ENCODE assay signal across 18 cellular contexts in the genomic region with DNA sequence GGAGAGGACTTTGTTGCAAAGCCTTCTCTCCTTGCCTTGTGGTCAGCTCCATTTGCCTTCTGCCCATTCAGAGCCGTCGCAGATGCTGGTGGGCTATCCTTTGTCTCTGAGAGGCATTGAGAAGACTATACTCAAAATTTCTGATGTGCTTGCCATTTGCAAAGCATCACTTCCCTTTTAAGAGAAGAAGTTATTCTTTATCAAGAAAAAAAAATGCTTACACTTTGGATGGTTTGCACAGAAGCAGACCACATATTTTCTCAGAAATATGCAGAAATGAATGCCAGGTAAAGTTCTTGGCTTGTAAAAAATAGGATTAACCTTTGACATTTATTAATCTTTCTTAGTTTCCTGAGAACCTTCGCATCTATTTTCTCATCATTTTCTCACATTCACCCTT.
"Had no signal": no experiment of that assay in that cellular context is flagged by ENCODE, and none has a peak within 500 bp of the region (broad histone marks: within the 10 kb centered on the region; RNA-seq: fewer than 3 reads in every experiment).

No MANE protein-coding gene starts in this region.

- ATAC-seq: left colon; naive thymus-derived CD4-positive, alpha-beta T cell; sciatic nerve; stimulated activated naive CD8-positive, alpha-beta T cell treated with anti-CD3 and anti-CD28 coated beads, Interleukin-15, Interleukin-2, amounts not matched to agents 100 U/mL and 50 U/mL, for 24 hours had no signal

- H3K36me3 ChIP-seq: colonic mucosa, suprapubic skin, thyroid gland had no signal

- H3K27ac ChIP-seq: colonic mucosa, foreskin keratinocyte, hepatocyte, suprapubic skin, thyroid gland had no signal

- H3K4me1 ChIP-seq: foreskin keratinocyte, suprapubic skin, thyroid gland had no signal

- H3K9me3 ChIP-seq: colonic mucosa, suprapubic skin, thyroid gland had no signal

- H3K4me3 ChIP-seq: colonic mucosa, hepatocyte, suprapubic skin, thyroid gland had no signal

- H3K27me3 ChIP-seq: colonic mucosa, foreskin keratinocyte, hepatocyte, suprapubic skin, thyroid gland had no signal

- DNase-seq: colonic mucosa; effector CD4-positive, alpha-beta T cell; endodermal cell; erythroblast; head of caudate nucleus; left colon; left ventricle myocardium superior; mesendoderm; naive thymus-derived CD4-positive, alpha-beta T cell; nephron progenitor cell; small intestine; stimulated activated CD4-positive, alpha-beta T cell treated with anti-CD3 and anti-CD28 coated beads, Interleukin-12 subunit alpha, Interleukin-12 subunit beta, amount 100 ng/mL, for 4 hours; stimulated activated naive CD8-positive, alpha-beta T cell treated with anti-CD3 and anti-CD28 coated beads, Interleukin-15, Interleukin-2, amounts not matched to agents 100 U/mL and 50 U/mL, for 24 hours; thyroid gland had no signal
